In genomic region chr9:77847626-77848025, GRCh38 we compare ENCODE assay signal across 19 cellular contexts.
DNase-seq lines count a peak whose midpoint lies in the region; ATAC-seq, FAIRE-seq and TF ChIP-seq lines count a peak whose summit lies in the region.
"Had no signal": no experiment of that assay in that cellular context is flagged by ENCODE, and none has a peak within 500 bp of the region (broad histone marks: within the 10 kb centered on the region; RNA-seq: fewer than 3 reads in every experiment).

No MANE protein-coding gene starts in this region.

- peaks cover 30% of the 10 kb centered on the region for H3K79me2 ChIP-seq in astrocyte (ENCODE audit: insufficient read depth, low read length)

- CTCF ChIA-PET in MCF 10A (lab: Yijun Ruan, JAX), result interaction anchor here (0.8 to 2.4 kb wide), 4 partner anchors 54 to 413 kb away, joined by 3 to 10 read pairs (median 4); no protein-coding TSS in a partner anchor

- no peak overlapping the region for H3K9ac ChIP-seq in astrocyte (ENCODE audit: low read length)
- H3K9ac ChIP-seq: neural progenitor cell had no signal

- H2AFZ ChIP-seq in astrocyte (ENCODE audit: low read depth, low read length), result no peak overlapping the region
- H2AFZ ChIP-seq: neural progenitor cell had no signal

- no peaks in the 10 kb centered on the region for H3K36me3 ChIP-seq in breast epithelium
- no peaks in the 10 kb centered on the region for H3K36me3 ChIP-seq in astrocyte (ENCODE audit: insufficient read depth, low read length)
- H3K36me3 ChIP-seq in lung (ENCODE audit: control insufficient read depth in 2 of 2, insufficient read depth in 2 of 2, low read length in 2 of 2), result no peaks in the 10 kb centered on the region
- no peaks in the 10 kb centered on the region for H3K36me3 ChIP-seq in tibial nerve
- H3K36me3 ChIP-seq: neural progenitor cell had no signal

- TF ChIP-seq EP300 in tibial nerve (IDR thresholded peaks at IDR 0.05), result no peak

- FAIRE-seq in astrocyte (lab: Jason Lieb, UNC), result no peak
- FAIRE-seq: frontal cortex, GM12891 had no signal

- H3K27ac ChIP-seq in breast epithelium (peak overlapping the region; percentile 86 to 93), astrocyte (ENCODE audit: low read depth, low read length) (no peak overlapping the region), lung (ENCODE audit: low read depth in 1 of 2, low read length in 1 of 2) (peak overlapping the region; percentile 69 to 91), tibial nerve (peak overlapping the region; percentile 65 to 92 (median 81))

- H3K4me3 ChIP-seq in breast epithelium (peak overlapping the region in 1 of 3 donors; percentile 7), astrocyte (ENCODE audit: insufficient read depth, low read depth, low read length) (no peak overlapping the region), lung (no peak overlapping the region), tibial nerve (no peak overlapping the region)
- H3K4me3 ChIP-seq: neural progenitor cell had no signal

- no peaks in the 10 kb centered on the region for H3K27me3 ChIP-seq in breast epithelium
- H3K27me3 ChIP-seq in astrocyte (ENCODE audit: insufficient read depth, low read length), result no peaks in the 10 kb centered on the region
- no peaks in the 10 kb centered on the region for H3K27me3 ChIP-seq in lung (ENCODE audit: control insufficient read depth, insufficient read depth)
- no peaks in the 10 kb centered on the region for H3K27me3 ChIP-seq in tibial nerve
- H3K27me3 ChIP-seq: neural progenitor cell had no signal

- peaks cover 49% of the 10 kb centered on the region for H4K20me1 ChIP-seq in astrocyte (ENCODE audit: insufficient read depth, low read length)

- H3K9me3 ChIP-seq in breast epithelium (no peaks in the 10 kb centered on the region), astrocyte (ENCODE audit: insufficient read depth, low read depth, low read length) (no peaks in the 10 kb centered on the region), lung (ENCODE audit: control insufficient read depth in 2 of 2, insufficient read depth in 1 of 2, low read length in 1 of 2) (no peaks in the 10 kb centered on the region), tibial nerve (no peaks in the 10 kb centered on the region)

- H3K4me1 ChIP-seq in breast epithelium (peaks cover 6 to 10% of the 10 kb centered on the region in 2 donors), astrocyte (ENCODE audit: insufficient read depth, low read length) (peaks cover 42% of the 10 kb centered on the region), lung (ENCODE audit: control insufficient read depth in 2 of 2, insufficient read depth in 2 of 2, low read length in 2 of 2) (peaks cover 10 to 27% of the 10 kb centered on the region in 2 donors), tibial nerve (peaks cover 0 to 68% (median 33%) of the 10 kb centered on the region in 4 donors)

- no peaks in the 10 kb centered on the region for H3K27me3 Mint-ChIP-seq in MCF 10A (ENCODE audit: insufficient read depth, unreplicated experiment)
- H3K27me3 Mint-ChIP-seq in astrocyte (ENCODE audit: low read depth, unreplicated experiment), result no peaks in the 10 kb centered on the region
- no peaks in the 10 kb centered on the region for H3K27me3 Mint-ChIP-seq in type B pancreatic cell

- peaks cover 7% of the 10 kb centered on the region for H3K36me3 Mint-ChIP-seq in MCF 10A (ENCODE audit: insufficient read depth, unreplicated experiment)
- peaks cover 7% of the 10 kb centered on the region for H3K36me3 Mint-ChIP-seq in astrocyte (ENCODE audit: low read depth, unreplicated experiment)
- H3K36me3 Mint-ChIP-seq in type B pancreatic cell, result peaks cover 6% of the 10 kb centered on the region
- H3K36me3 Mint-ChIP-seq: neural progenitor cell had no signal

- DNase-seq in breast epithelium (ENCODE audit: low spot score in 2 of 2) (no peak), MCF 10A (ENCODE audit: unreplicated experiment) (no peak), astrocyte (ENCODE audit: low read depth) (no peak), lung (ENCODE audit: low spot score) (no peak), tibial nerve (ENCODE audit: low spot score in 2 of 2) (no peak), type B pancreatic cell (ENCODE audit: extremely low spot score, unreplicated experiment) (no peak)
- DNase-seq: activated CD8-positive, alpha-beta memory T cell treated with anti-CD3 and anti-CD28 coated beads for 24 hours; activated naive CD4-positive, alpha-beta T cell treated with Interleukin-2 at 50 U/mL for 16 hours; DMS79 treated with DMSO at 0.1 percent for 48 hours; left colon; NCI-H1105; NCI-H510A had no signal

- no peak overlapping the region for H3K4me3 Mint-ChIP-seq in MCF 10A (ENCODE audit: unreplicated experiment)
- no peak overlapping the region for H3K4me3 Mint-ChIP-seq in astrocyte (ENCODE audit: unreplicated experiment)
- H3K4me3 Mint-ChIP-seq in type B pancreatic cell, result no peak overlapping the region
- H3K4me3 Mint-ChIP-seq: neural progenitor cell; T-helper 1 cell treated with Interleukin-12 subunit alpha and Interleukin-12 subunit beta and Interleukin-4 antibody, amounts not matched to agents 30 μg/mL and 1 μg/mL, for 36 hours had no signal

- intact Hi-C loops in breast epithelium (cut with DNase I; ENCODE audit: low total_unique reads) (no loop called here), MCF 10A (cut with micrococcal nuclease) (loop anchor here (2.0 kb wide), 1 partner anchor 187 kb away; no protein-coding TSS in a partner anchor)

- TF ChIP-seq CTCF in breast epithelium (IDR thresholded peaks at IDR 0.05), result no peak
- TF ChIP-seq CTCF in MCF 10A (IDR thresholded peaks at IDR 0.05; ENCODE audit: unreplicated experiment), result no peak
- no peak for TF ChIP-seq CTCF in astrocyte (IDR thresholded peaks at IDR 0.05; ENCODE audit: insufficient read depth, low read depth, low read length)
- TF ChIP-seq CTCF in lung (IDR thresholded peaks at IDR 0.05; ENCODE audit: control extremely low read depth, extremely low read depth), result no peak
- TF ChIP-seq CTCF in tibial nerve (IDR thresholded peaks at IDR 0.05), result no peak
- no peak for TF ChIP-seq CTCF in type B pancreatic cell (conservative IDR thresholded peaks at IDR 0.05)

- WGBS in lung, 2 donors, result 53 to 55% methylated on average over 2 of the region's 2 CpGs
- 61 to 79% methylated on average over 2 of the region's 2 CpGs for WGBS in tibial nerve, 2 donors

- H3K4me1 Mint-ChIP-seq in MCF 10A (ENCODE audit: insufficient read depth, unreplicated experiment) (peaks cover 8% of the 10 kb centered on the region), astrocyte (ENCODE audit: low read depth, unreplicated experiment) (peaks cover 35% of the 10 kb centered on the region), type B pancreatic cell (ENCODE audit: unreplicated experiment) (peaks cover 39% of the 10 kb centered on the region)

- no peaks in the 10 kb centered on the region for H3K9me3 Mint-ChIP-seq in MCF 10A (ENCODE audit: unreplicated experiment)
- H3K9me3 Mint-ChIP-seq in astrocyte (ENCODE audit: unreplicated experiment), result no peaks in the 10 kb centered on the region
- H3K9me3 Mint-ChIP-seq in type B pancreatic cell, result no peaks in the 10 kb centered on the region
- H3K9me3 Mint-ChIP-seq: neural progenitor cell; T-helper 1 cell treated with Interleukin-12 subunit alpha and Interleukin-12 subunit beta and Interleukin-4 antibody, amounts not matched to agents 30 μg/mL and 1 μg/mL, for 36 hours had no signal

- H3K4me2 ChIP-seq in astrocyte (ENCODE audit: low read length), result peak overlapping the region; percentile 53
- H3K4me2 ChIP-seq: neural progenitor cell had no signal

- ATAC-seq in lung (ENCODE audit: insufficient read depth, low FRiP score), result no peak
- no peak for ATAC-seq in GM21737 (IDR thresholded peaks at IDR 0.05; ENCODE audit: unreplicated experiment)
- ATAC-seq in GM21367 (IDR thresholded peaks at IDR 0.05; ENCODE audit: unreplicated experiment), result no peak
- ATAC-seq: left colon, Panc1 had no signal

- POLR2A ChIA-PET in MCF 10A (lab: Yijun Ruan, JAX), result interaction anchor here (0.6 to 1.5 kb wide), 3 partner anchors 37 to 185 kb away, joined by 3 read pairs; no protein-coding TSS in a partner anchor

- H3K27ac Mint-ChIP-seq in MCF 10A (ENCODE audit: low read depth, unreplicated experiment), result no peak overlapping the region
- no peak overlapping the region for H3K27ac Mint-ChIP-seq in astrocyte (ENCODE audit: unreplicated experiment)
- H3K27ac Mint-ChIP-seq in type B pancreatic cell, result no peak overlapping the region
- H3K27ac Mint-ChIP-seq: T-helper 1 cell treated with Interleukin-12 subunit alpha and Interleukin-12 subunit beta and Interleukin-4 antibody, amounts not matched to agents 30 μg/mL and 1 μg/mL, for 36 hours had no signal

- no TSS peak for BruUV-seq in MCF 10A (replicated peaks; lab: Mats Ljungman, UMichigan)

- TF ChIP-seq POLR2A in breast epithelium (IDR thresholded peaks at IDR 0.05), result no peak
- TF ChIP-seq POLR2A in tibial nerve (IDR thresholded peaks at IDR 0.05), result no peak
